26 cellular contexts compared by ENCODE assay signal in genomic region chr4:53709693-53710092, GRCh38.
DNase-seq lines count a peak whose midpoint lies in the region; ATAC-seq and TF ChIP-seq lines count a peak whose summit lies in the region.
"Had no signal": no experiment of that assay in that cellular context is flagged by ENCODE, and none has a peak within 500 bp of the region (broad histone marks: within the 10 kb centered on the region; RNA-seq: fewer than 3 reads in every experiment).

No MANE protein-coding gene starts in this region.

- H3K27me3 Mint-ChIP-seq in GM23338 (ENCODE audit: insufficient read depth, low read depth, poor library complexity), result peaks cover 2% of the 10 kb centered on the region
- H3K27me3 Mint-ChIP-seq: CD4-positive, CD25-positive, alpha-beta regulatory T cell had no signal

- in situ Hi-C loops in astrocyte of the cerebellum (cut with HindIII; ENCODE audit: low sequenced_read_pairs), result loop anchor here (10.0 kb wide), 1 partner anchor 505 kb away; no protein-coding TSS in a partner anchor

- H3K27ac ChIP-seq in GM23338 (ENCODE audit: low read depth), result no peak overlapping the region
- H3K27ac ChIP-seq: thoracic aorta had no signal

- H3F3A ChIP-seq in GM23338 (replicated peaks; ENCODE audit: low read depth), result no peaks in the 10 kb centered on the region

- H3K36me3 Mint-ChIP-seq in GM23338 (ENCODE audit: low read depth), result no peaks in the 10 kb centered on the region
- H3K36me3 Mint-ChIP-seq: activated naive CD4-positive, alpha-beta T cell treated with anti-CD3 and anti-CD28 coated beads, Interleukin-2, amount 50 U/mL, for 24 hours; CD4-positive, CD25-positive, alpha-beta regulatory T cell; natural killer cell treated with Interleukin-12 subunit alpha and Interleukin-12 subunit beta and Interleukin-15 and Interleukin-18, amount 100 ng/mL, for 72 hours had no signal

- H3K4me3 Mint-ChIP-seq in GM23338, result no peak overlapping the region
- H3K4me3 Mint-ChIP-seq: activated naive CD4-positive, alpha-beta T cell treated with anti-CD3 and anti-CD28 coated beads, Interleukin-2, amount 50 U/mL, for 24 hours; CD4-positive, CD25-positive, alpha-beta regulatory T cell; central memory CD8-positive, alpha-beta T cell; natural killer cell treated with Interleukin-12 subunit alpha and Interleukin-12 subunit beta and Interleukin-15 and Interleukin-18, amount 100 ng/mL, for 72 hours had no signal

- H3K36me3 ChIP-seq in GM23338 (ENCODE audit: insufficient read depth), result no peaks in the 10 kb centered on the region
- H3K36me3 ChIP-seq: thoracic aorta had no signal

- H3K27ac Mint-ChIP-seq in GM23338, result no peak overlapping the region
- H3K27ac Mint-ChIP-seq: activated naive CD4-positive, alpha-beta T cell treated with anti-CD3 and anti-CD28 coated beads, Interleukin-2, amount 50 U/mL, for 24 hours; CD4-positive, CD25-positive, alpha-beta regulatory T cell; natural killer cell treated with Interleukin-12 subunit alpha and Interleukin-12 subunit beta and Interleukin-15 and Interleukin-18, amount 100 ng/mL, for 72 hours had no signal

- H3K4me1 Mint-ChIP-seq in GM23338, result no peaks in the 10 kb centered on the region
- H3K4me1 Mint-ChIP-seq: activated naive CD4-positive, alpha-beta T cell treated with anti-CD3 and anti-CD28 coated beads, Interleukin-2, amount 50 U/mL, for 24 hours; CD4-positive, CD25-positive, alpha-beta regulatory T cell; central memory CD8-positive, alpha-beta T cell had no signal

- no peaks in the 10 kb centered on the region for H3K9me2 ChIP-seq in GM23338 (ENCODE audit: insufficient read depth)

- H3K4me1 ChIP-seq in GM23338 (ENCODE audit: insufficient read depth), result peaks cover 6% of the 10 kb centered on the region; the same call in 1 of the 2 replicates

- no peaks in the 10 kb centered on the region for H3K27me3 ChIP-seq in GM23338 (ENCODE audit: insufficient read depth)

- TF ChIP-seq CTCF in AG10803 (conservative IDR thresholded peaks at IDR 0.05; ENCODE audit: low read length), result peak; percentile 25; the same call in 1 of the 2 replicates
- TF ChIP-seq CTCF in GM23338 (conservative IDR thresholded peaks at IDR 0.05; ENCODE audit: low read depth in 2 of 2), result no peak
- peak; percentile 17 for TF ChIP-seq CTCF in astrocyte of the cerebellum (IDR thresholded peaks at IDR 0.05; ENCODE audit: low read depth, low read length, missing control alignments)
- peak; percentile 24 for TF ChIP-seq CTCF in fibroblast of villous mesenchyme (IDR thresholded peaks at IDR 0.05; ENCODE audit: insufficient read depth, low read depth, low read length)

- DNase-seq in AG10803 (ENCODE audit: low read depth), result no peak
- peak; percentile 6 for DNase-seq in GM23338 (ENCODE audit: low spot score)
- DNase-seq in astrocyte of the cerebellum (ENCODE audit: low read depth), result no peak
- DNase-seq in fibroblast of villous mesenchyme (ENCODE audit: low read depth), result no peak
- DNase-seq in cortex of kidney (lab: John Stamatoyannopoulos, UW), result no peak
- DNase-seq in C1 segment of cervical spinal cord (lab: John Stamatoyannopoulos, UW), result no peak
- no peak for DNase-seq in SW480 (ENCODE audit: low spot score)
- DNase-seq: ACHN; activated CD4-positive, alpha-beta T cell treated with anti-CD3 and anti-CD28 coated beads, Interleukin-2, amount 50 U/mL, for 4 hours; activated CD4-positive, CD25-positive, alpha-beta regulatory T cell; activated CD8-positive, alpha-beta memory T cell treated with anti-CD3 and anti-CD28 coated beads, Interleukin-2, amount 50 U/mL, for 4 hours; CD4-positive, CD25-positive, alpha-beta regulatory T cell; KG1; left ventricle myocardium superior; NCI-H1092; NCI-H187; NCI-H748 treated with DMSO at 0.1 percent for 48 hours; Right ventricle myocardium superior; stimulated activated naive CD4-positive, alpha-beta T cell treated with Interleukin-2 at 50 U/mL for 16 hours; SW 1271 had no signal

- ATAC-seq in GM23338 (no peak), GM18870 (IDR thresholded peaks at IDR 0.05; ENCODE audit: unreplicated experiment) (no peak)
- ATAC-seq: left ventricle myocardium superior; natural killer cell treated with Interleukin-12 subunit alpha and Interleukin-12 subunit beta and Interleukin-15 and Interleukin-18, amount 100 ng/mL, for 72 hours; sciatic nerve had no signal

- H3K4me2 ChIP-seq in GM23338, result no peak overlapping the region

- no peaks in the 10 kb centered on the region for H4K20me1 ChIP-seq in GM23338 (replicated peaks; ENCODE audit: insufficient read depth)

- H2AFZ ChIP-seq in GM23338, result no peak overlapping the region

- no peaks in the 10 kb centered on the region for H3K79me2 ChIP-seq in GM23338 (replicated peaks; ENCODE audit: insufficient read depth)

- H3K4me3 ChIP-seq in AG10803 (ENCODE audit: low read length), result no peak overlapping the region
- no peak overlapping the region for H3K4me3 ChIP-seq in GM23338
- H3K4me3 ChIP-seq in astrocyte of the cerebellum (ENCODE audit: low read depth, low read length), result no peak overlapping the region
- H3K4me3 ChIP-seq in fibroblast of villous mesenchyme (ENCODE audit: low read depth, low read length), result no peak overlapping the region
- H3K4me3 ChIP-seq: thoracic aorta had no signal

- H3K9me3 Mint-ChIP-seq in GM23338, result no peaks in the 10 kb centered on the region
- H3K9me3 Mint-ChIP-seq: activated naive CD4-positive, alpha-beta T cell treated with anti-CD3 and anti-CD28 coated beads, Interleukin-2, amount 50 U/mL, for 24 hours; central memory CD8-positive, alpha-beta T cell; natural killer cell treated with Interleukin-12 subunit alpha and Interleukin-12 subunit beta and Interleukin-15 and Interleukin-18, amount 100 ng/mL, for 72 hours had no signal

TF ChIP-seq in GM23338, 12 proteins besides CTCF, POLR2A, EP300 and RAD21 (continues in another document):
- TF ChIP-seq CREB1 (CRISPR knock-in tag; IDR thresholded peaks at IDR 0.05; ENCODE audit: low read depth), result no peak
- no peak for TF ChIP-seq ZNF462 (CRISPR knock-in tag; IDR thresholded peaks at IDR 0.05)
- TF ChIP-seq ZNF114 (CRISPR knock-in tag; IDR thresholded peaks at IDR 0.05), result no peak

Comparison
In these comparisons a context has a peak if more than half of its experiments do, and no peak if none do; other contexts are left out.
1. CTCF ChIP-seq: peak in AG10803 (single experiment), astrocyte of the cerebellum (single experiment) and fibroblast of villous mesenchyme (single experiment); none in GM23338 (0 of 2).